In genomic region chr2:174004900-174005605, GRCh38 we compare ENCODE assay signal across 9 cellular contexts. TPM values are rescaled to one million over a fixed set of nuclear protein-coding genes. Genes with fewer than 3 reads are reported as not detected.
DNase-seq lines count a peak whose midpoint lies in the region; ATAC-seq and TF ChIP-seq lines count a peak whose summit lies in the region.
"Had no signal": no experiment of that assay in that cellular context is flagged by ENCODE, and none has a peak within 500 bp of the region (broad histone marks: within the 10 kb centered on the region; RNA-seq: fewer than 3 reads in every experiment).

No MANE protein-coding gene starts in this region.

- POLR2A ChIA-PET in CD4-positive, alpha-beta T cell (lab: Charles Lee) = no interaction called here

- ATAC-seq in HG02571 (IDR thresholded peaks at IDR 0.05; ENCODE audit: unreplicated experiment) = peak; percentile 83
- no peak for ATAC-seq in CD4-positive, alpha-beta T cell (ENCODE audit: poor library complexity)

- H3K27ac Mint-ChIP-seq in mesothelial cell of epicardium = peak overlapping the region; percentile 82
- H3K27ac Mint-ChIP-seq in CD4-positive, alpha-beta T cell = no peak overlapping the region

- no peak overlapping the region for H3K4me3 Mint-ChIP-seq in mesothelial cell of epicardium
- H3K4me3 Mint-ChIP-seq in CD4-positive, alpha-beta T cell = no peak overlapping the region

- DNase-seq in GM12865 (ENCODE audit: low read depth) (peak; percentile 58), amniotic stem cell (lab: John Stamatoyannopoulos, UW) (peak; percentile 28), mesothelial cell of epicardium (ENCODE audit: low spot score in 2 of 2, unreplicated experiment in 2 of 2) (no peak), NCI-H2227 treated with DMSO at 0.1 percent for 48 hours (lab: John Stamatoyannopoulos, UW) (no peak), NCI-H2171 treated with DMSO at 0.1 percent for 48 hours (lab: John Stamatoyannopoulos, UW) (no peak)
- DNase-seq in CD4-positive, alpha-beta T cell = no peak
- DNase-seq in activated CD4-positive, alpha-beta T cell treated with anti-CD3 and anti-CD28 coated beads, Interleukin-2, amount 50 U/mL, for 4 hours = no peak
- DNase-seq: NCI-H187 had no signal

- intact Hi-C loops in CD4-positive, alpha-beta T cell (cut with DNase I, micrococcal nuclease) = loop anchor here in 1 of 2 experiments (5.0 kb wide), 1 partner anchor 603 kb away; no protein-coding TSS in a partner anchor

- CTCF ChIA-PET in CD4-positive, alpha-beta T cell (lab: Charles Lee) = no interaction called here

- H3K27ac ChIP-seq in CD4-positive, alpha-beta T cell (ENCODE audit: low read depth, low read length) = no peak overlapping the region

- H3K9me3 ChIP-seq in CD4-positive, alpha-beta T cell (ENCODE audit: control insufficient read depth, low read length) = no peaks in the 10 kb centered on the region

- H3K4me1 Mint-ChIP-seq in mesothelial cell of epicardium = peaks cover 32% of the 10 kb centered on the region
- H3K4me1 Mint-ChIP-seq in CD4-positive, alpha-beta T cell (ENCODE audit: low read depth) = no peaks in the 10 kb centered on the region

- no peaks in the 10 kb centered on the region for H3K27me3 ChIP-seq in CD4-positive, alpha-beta T cell (ENCODE audit: control insufficient read depth, insufficient read depth, low read length)

- no peaks in the 10 kb centered on the region for H3K27me3 Mint-ChIP-seq in mesothelial cell of epicardium (ENCODE audit: low read depth)
- peaks cover 10% of the 10 kb centered on the region for H3K27me3 Mint-ChIP-seq in CD4-positive, alpha-beta T cell

- H3K9me3 Mint-ChIP-seq in mesothelial cell of epicardium = no peaks in the 10 kb centered on the region
- no peaks in the 10 kb centered on the region for H3K9me3 Mint-ChIP-seq in CD4-positive, alpha-beta T cell

- H3K4me3 ChIP-seq in GM12865 (ENCODE audit: low read depth, low read length) = no peak overlapping the region

- no peaks in the 10 kb centered on the region for H3K36me3 Mint-ChIP-seq in mesothelial cell of epicardium
- no peaks in the 10 kb centered on the region for H3K36me3 Mint-ChIP-seq in CD4-positive, alpha-beta T cell (ENCODE audit: low read depth)

- TF ChIP-seq CTCF in GM12865 (IDR thresholded peaks at IDR 0.05; ENCODE audit: insufficient read depth, low read depth, low read length, missing control alignments) (no peak), mesothelial cell of epicardium (IDR thresholded peaks at IDR 0.05; ENCODE audit: unreplicated experiment) (no peak)
- no peak for TF ChIP-seq CTCF in CD4-positive, alpha-beta T cell (IDR thresholded peaks at IDR 0.05)

RNA-seq across cellular contexts. Expression of gene SP3, which starts 39.9 kb away (rescaled TPM):
- 106 to 113 TPM (median 110 TPM) in 3 replicates for total RNA-seq in mesothelial cell of epicardium
- total RNA-seq in CD4-positive, alpha-beta T cell = 100 to 1,000 TPM; 159 to 166 TPM

Comparison
In these comparisons a context has a peak if more than half of its experiments do, and no peak if none do; other contexts are left out.
1. DNase-seq: peak in GM12865 (single experiment) and amniotic stem cell (single experiment); none in mesothelial cell of epicardium (0 of 2), CD4-positive, alpha-beta T cell (0 of 10), NCI-H2227 treated with DMSO at 0.1 percent for 48 hours (single experiment), NCI-H2171 treated with DMSO at 0.1 percent for 48 hours (single experiment) and activated CD4-positive, alpha-beta T cell treated with anti-CD3 and anti-CD28 coated beads, Interleukin-2, amount 50 U/mL, for 4 hours (0 of 2).